In the genomic region with DNA sequence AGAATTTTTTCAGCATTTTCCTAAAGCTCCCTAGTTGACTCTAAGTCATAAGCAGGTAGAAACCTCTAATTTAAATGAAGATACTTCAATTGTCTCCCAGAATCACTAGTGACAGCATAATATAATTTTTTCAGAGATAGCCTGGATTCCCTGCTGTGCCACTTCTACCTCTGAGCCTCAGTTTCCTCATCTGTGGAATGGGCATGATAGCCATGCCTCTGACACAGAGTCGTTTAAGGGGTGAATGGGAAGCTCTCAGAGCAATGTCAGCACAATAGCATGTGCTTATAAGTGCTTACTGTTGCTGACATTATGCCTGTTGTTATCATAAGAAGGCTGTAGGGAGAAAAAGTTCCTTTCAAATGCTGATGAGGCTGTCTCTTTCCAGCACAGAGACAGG, we compare ENCODE assay signal across 29 cellular contexts. TPM values are rescaled to one million over a fixed set of nuclear protein-coding genes. Genes with fewer than 3 reads are reported as not detected.
A peak's percentile ranks its signal among the peaks of the same experiment; 100 is the strongest.
DNase-seq lines count a peak whose midpoint lies in the region; ATAC-seq, FAIRE-seq and TF ChIP-seq lines count a peak whose summit lies in the region.
"Had no signal": no experiment of that assay in that cellular context is flagged by ENCODE, and none has a peak within 500 bp of the region (broad histone marks: within the 10 kb centered on the region; RNA-seq: fewer than 3 reads in every experiment).

No MANE protein-coding gene starts in this region.

- no peak overlapping the region for H2BK15ac ChIP-seq in H1 (ENCODE audit: low read length)

- intact Hi-C loops in transverse colon (cut with DNase I; ENCODE audit: low total_unique reads), result no loop called here

- no peak overlapping the region for H3K27ac Mint-ChIP-seq in WTC11
- H3K27ac Mint-ChIP-seq: CD4-positive, alpha-beta memory T cell; CD4-positive, CD25-positive, alpha-beta regulatory T cell had no signal

- H3K27me3 Mint-ChIP-seq in WTC11 (ENCODE audit: low read depth), result no peaks in the 10 kb centered on the region
- H3K27me3 Mint-ChIP-seq: CD4-positive, alpha-beta memory T cell; CD4-positive, CD25-positive, alpha-beta regulatory T cell; CD8-positive, alpha-beta memory T cell had no signal

- H3K79me1 ChIP-seq in H1 (ENCODE audit: low read depth, low read length), result no peaks in the 10 kb centered on the region

- DNase-seq in HAP-1 (ENCODE audit: low spot score in 2 of 2), result peak; percentile 44 to 77
- no peak for DNase-seq in WTC11 (ENCODE audit: low spot score)
- DNase-seq in H1 (ENCODE audit: low read depth in 1 of 2, low spot score in 2 of 2), result no peak
- DNase-seq in transverse colon, result no peak
- no peak for DNase-seq in nucleus accumbens (lab: John Stamatoyannopoulos, UW)
- DNase-seq: 8988T; ACHN; BE2C; C1 segment of cervical spinal cord; CD4-positive, alpha-beta memory T cell; CD4-positive, CD25-positive, alpha-beta regulatory T cell; CD8-positive, alpha-beta memory T cell; COR-L47; DMS 273 treated with DMSO at 0.1 percent for 48 hours; DMS153; DMS53; DMS79; DND-41; EL; GDM1 had no signal

- TF ChIP-seq CTCF in WTC11 (IDR thresholded peaks at IDR 0.05) (no peak), H1 (IDR thresholded peaks at IDR 0.05; ENCODE audit: control extremely low read depth in 1 of 3, insufficient read depth in 1 of 3, low read depth in 1 of 3, low read length in 3 of 3) (no peak), liver (IDR thresholded peaks at IDR 0.05; ENCODE audit: low read depth, low read length, missing input control) (no peak), transverse colon (IDR thresholded peaks at IDR 0.05) (no peak)

- H2BK120ac ChIP-seq in H1 (replicated peaks; ENCODE audit: low read depth, low read length), result no peak overlapping the region

- H3K4me2 ChIP-seq in H1 (ENCODE audit: insufficient read depth in 1 of 2, low read depth in 2 of 2, low read length in 2 of 2), result no peak overlapping the region
- H3K4me2 ChIP-seq: BLaER1 had no signal

- no peak overlapping the region for H3K4ac ChIP-seq in H1 (replicated peaks; ENCODE audit: insufficient read length, low read depth, low read length)

- POLR2A ChIA-PET in WTC11 (lab: Charles Lee) (no interaction called here), H1 (lab: Charles Lee; ENCODE audit: partially characterized antibody) (interaction anchor here (1.0 kb wide), 1 partner anchor 11 kb away, joined by 3 read pairs; no protein-coding TSS in a partner anchor)

- H3K79me2 ChIP-seq in H1 (ENCODE audit: control insufficient read depth in 1 of 2, insufficient read depth in 2 of 2, low read length in 2 of 2), result no peaks in the 10 kb centered on the region

- H3K9me3 ChIP-seq in HAP-1 (no peaks in the 10 kb centered on the region), H1 (ENCODE audit: insufficient read depth in 2 of 2, low read depth in 1 of 2, low read length in 1 of 2) (no peaks in the 10 kb centered on the region), liver (ENCODE audit: control insufficient read depth in 4 of 4, low read length in 3 of 4) (no peaks in the 10 kb centered on the region), transverse colon (no peaks in the 10 kb centered on the region)
- H3K9me3 ChIP-seq: BE2C, BLaER1 had no signal

- CTCF ChIA-PET in WTC11 (lab: Charles Lee) (interaction anchor here (1.3 to 1.9 kb wide), 2 partner anchors 13 to 129 kb away, joined by 3 to 6 read pairs; no protein-coding TSS in a partner anchor), H1 (lab: Charles Lee; ENCODE audit: partially characterized antibody) (interaction anchor here (0.6 to 1.8 kb wide), 4 partner anchors 13 to 40 kb away, joined by 3 to 5 read pairs (median 4); no protein-coding TSS in a partner anchor)

- peaks cover 0 to 3% of the 10 kb centered on the region in 2 experiments for H4K20me1 ChIP-seq in H1 (replicated peaks in 1 of 2; ENCODE audit: control insufficient read depth in 1 of 2, insufficient read depth in 2 of 2, low read length in 2 of 2)
- H4K20me1 ChIP-seq: BLaER1 had no signal

- H3K27ac ChIP-seq in H1 (ENCODE audit: low read depth, low read length), result no peak overlapping the region
- peak overlapping the region; percentile 16 to 78 for H3K27ac ChIP-seq in liver (ENCODE audit: low read depth in 1 of 2, low read length in 2 of 2)
- no peak overlapping the region for H3K27ac ChIP-seq in transverse colon
- H3K27ac ChIP-seq: BLaER1 had no signal

- no peaks in the 10 kb centered on the region for H3K9me3 Mint-ChIP-seq in WTC11
- H3K9me3 Mint-ChIP-seq: CD14-positive monocyte; CD4-positive, alpha-beta memory T cell; CD8-positive, alpha-beta memory T cell had no signal

- no peak overlapping the region for H4K8ac ChIP-seq in H1 (ENCODE audit: extremely low read depth, insufficient read depth, low read length)

- no peak overlapping the region for H2AFZ ChIP-seq in H1 (ENCODE audit: low read length)

- H3K56ac ChIP-seq in H1 (replicated peaks; ENCODE audit: insufficient read length, low read depth, low read length), result no peak overlapping the region

- peaks cover 11% of the 10 kb centered on the region for H3K4me1 Mint-ChIP-seq in WTC11
- H3K4me1 Mint-ChIP-seq: CD4-positive, alpha-beta memory T cell; CD4-positive, CD25-positive, alpha-beta regulatory T cell; CD8-positive, alpha-beta memory T cell had no signal

- no peak overlapping the region for H4K5ac ChIP-seq in H1 (ENCODE audit: insufficient read length, low read depth, low read length)

- TF ChIP-seq RAD21 in H1 (IDR thresholded peaks at IDR 0.05 in 1 of 2, conservative IDR thresholded peaks at IDR 0.05 in 1 of 2; ENCODE audit: low read depth in 2 of 2, low read length in 2 of 2) (no peak), liver (IDR thresholded peaks at IDR 0.05) (no peak)

- TF ChIP-seq POLR2A in H1 (IDR thresholded peaks at IDR 0.05; ENCODE audit: control extremely low read depth in 1 of 2, low read depth in 2 of 2, low read length in 2 of 2) (no peak), transverse colon (IDR thresholded peaks at IDR 0.05) (no peak)

- FAIRE-seq in H1 (lab: Jason Lieb, UNC), result no peak
- FAIRE-seq: A204.1, GM12878, GM12892, GM18507, GM19239 had no signal

- no peak overlapping the region for H3K23ac ChIP-seq in H1 (ENCODE audit: insufficient read length)

- no peak overlapping the region for H2BK5ac ChIP-seq in H1 (ENCODE audit: low read depth, low read length)

- no peak overlapping the region for H3K9ac ChIP-seq in H1 (replicated peaks in 1 of 4; ENCODE audit: extremely low read depth in 1 of 4, low read depth in 3 of 4, low read length in 3 of 4)
- no peak overlapping the region for H3K9ac ChIP-seq in liver (ENCODE audit: low read depth in 1 of 2, low read length in 2 of 2)
- H3K9ac ChIP-seq: BLaER1 had no signal

- no peak overlapping the region for H2BK12ac ChIP-seq in H1 (ENCODE audit: low read depth, low read length)

- H3K4me3 Mint-ChIP-seq in WTC11, result no peak overlapping the region
- H3K4me3 Mint-ChIP-seq: CD14-positive monocyte; CD4-positive, alpha-beta memory T cell; CD4-positive, CD25-positive, alpha-beta regulatory T cell; CD8-positive, alpha-beta memory T cell had no signal

- in situ Hi-C loops in HAP-1 (cut with MboI; ENCODE audit: low sequenced_read_pairs), result no loop called here
- in situ Hi-C loops in transverse colon (cut with MboI; ENCODE audit: low pct_ligation_motif_present in 1 of 4, low pct_unique_long_range_greater_than_20kb in 1 of 4, low sequenced_read_pairs in 3 of 4), result no loop called here

- TF ChIP-seq EP300 in H1 (IDR thresholded peaks at IDR 0.05; ENCODE audit: borderline replicate concordance in 1 of 2, low read depth in 2 of 2, low read length in 2 of 2), result no peak
- TF ChIP-seq EP300 in transverse colon (IDR thresholded peaks at IDR 0.05; ENCODE audit: low read depth), result no peak

- no peak overlapping the region for H2BK20ac ChIP-seq in H1 (ENCODE audit: low read length)

- WGBS in H1 (ENCODE audit: extremely low coverage in 1 of 2, insufficient coverage in 1 of 2, insufficient read length in 1 of 2, insufficient replicate concordance in 2 of 2, low coverage in 1 of 2, low lambda C conversion rate in 2 of 2, missing lambda C conversion rate in 1 of 2), 2 experiments, result 75% methylated on average over 1 of the region's 1 CpG; no CpG with 5 or more reads in 1 of the 2 experiments
- 82% methylated on average over 1 of the region's 1 CpG for WGBS in liver
- 81% methylated on average over 1 of the region's 1 CpG; no CpG with 5 or more reads in 1 of the 2 donors for WGBS in transverse colon (ENCODE audit: low coverage in 1 of 2), 2 donors

- H3K36me3 ChIP-seq in HAP-1 (replicated peaks) (no peaks in the 10 kb centered on the region), H1 (ENCODE audit: control insufficient read depth in 2 of 4, insufficient read depth in 4 of 4, low read length in 3 of 4) (no peaks in the 10 kb centered on the region), liver (ENCODE audit: control insufficient read depth in 4 of 4, insufficient read depth in 3 of 4, low read depth in 1 of 4, low read length in 3 of 4) (peaks cover 0 to 11% (median 2%) of the 10 kb centered on the region in 4 donors), transverse colon (no peaks in the 10 kb centered on the region)
- H3K36me3 ChIP-seq: BE2C had no signal

- H3K14ac ChIP-seq in H1 (ENCODE audit: insufficient read length), result no peak overlapping the region

- no peaks in the 10 kb centered on the region for H3K23me2 ChIP-seq in H1 (ENCODE audit: low read depth, low read length)

- ATAC-seq in WTC11, result no peak
- no peak for ATAC-seq in GM18907 (IDR thresholded peaks at IDR 0.05; ENCODE audit: unreplicated experiment)
- ATAC-seq: GM12878 had no signal

- no peak overlapping the region for H3K18ac ChIP-seq in H1 (ENCODE audit: extremely low read depth, low read length)

- H4K91ac ChIP-seq in H1 (replicated peaks; ENCODE audit: insufficient read length, low read length), result no peak overlapping the region

- H3K36me3 Mint-ChIP-seq in WTC11, result no peaks in the 10 kb centered on the region

- H2AK5ac ChIP-seq in H1 (ENCODE audit: low read depth, low read length), result no peak overlapping the region

- no peaks in the 10 kb centered on the region for H3K27me3 ChIP-seq in HAP-1 (ENCODE audit: low read depth)
- H3K27me3 ChIP-seq in H1 (replicated peaks in 1 of 4; ENCODE audit: control insufficient read depth in 3 of 4, extremely low read depth in 1 of 4, insufficient read depth in 3 of 4, low read length in 3 of 4), result no peaks in the 10 kb centered on the region
- H3K27me3 ChIP-seq in liver (ENCODE audit: control insufficient read depth in 4 of 4, insufficient read depth in 4 of 4, low read length in 3 of 4), result no peaks in the 10 kb centered on the region
- H3K27me3 ChIP-seq in transverse colon, result no peaks in the 10 kb centered on the region
- H3K27me3 ChIP-seq: BE2C, BLaER1 had no signal

- no peaks in the 10 kb centered on the region; the same call in 1 of the 2 replicates for H3K4me1 ChIP-seq in HAP-1
- no peaks in the 10 kb centered on the region; a peak in 1 of 7 replicates for H3K4me1 ChIP-seq in H1 (replicated peaks in 1 of 4; ENCODE audit: control insufficient read depth in 3 of 4, insufficient read depth in 4 of 4, low read length in 3 of 4)
- peaks cover 8 to 29% (median 19%) of the 10 kb centered on the region in 4 donors for H3K4me1 ChIP-seq in liver (ENCODE audit: control insufficient read depth in 4 of 4, insufficient read depth in 4 of 4, low read length in 3 of 4)
- H3K4me1 ChIP-seq in transverse colon, result no peaks in the 10 kb centered on the region
- H3K4me1 ChIP-seq: BE2C had no signal

- H3K4me3 ChIP-seq in HAP-1, result no peak overlapping the region
- no peak overlapping the region for H3K4me3 ChIP-seq in H1 (ENCODE audit: extremely low read depth in 1 of 4, insufficient read depth in 2 of 4, low read depth in 3 of 4, low read length in 4 of 4)
- H3K4me3 ChIP-seq in liver (ENCODE audit: low read depth in 1 of 3, low read length in 3 of 3), result no peak overlapping the region
- H3K4me3 ChIP-seq in transverse colon, result no peak overlapping the region
- H3K4me3 ChIP-seq: BLaER1, GM12878 had no signal

RNA-seq across cellular contexts. Expression of gene SFXN5, which starts 48.0 kb away (rescaled TPM):
- 23.1 to 25.9 TPM (median 23.6 TPM) in 3 replicates for total RNA-seq in WTC11 (2021)
- 29.3 and 29.4 TPM in 2 replicates for total RNA-seq in H1 (2021; fragmentation: NEBNext Ultra II Directional; extraction: Animal tissue kit (Norgen Biotek cat#: 25700))
- polyA plus RNA-seq in H1 (2011; rRNA removed), result 33.1 and 45.9 TPM in 2 replicates
- polyA plus RNA-seq in H1 (2011; cell fraction: cytosol; rRNA removed), result 27.8 TPM
- polyA plus RNA-seq in H1 (2011; cell fraction: nucleus; rRNA removed), result 87.1 TPM
- 20.0 to 23.2 TPM (median 21.2 TPM) in 4 replicates for polyA plus RNA-seq in H1 (2012, experiment 1 of 2)
- polyA plus RNA-seq in H1 (2012, experiment 2 of 2), result 19.3 TPM
- 18.7 TPM for polyA plus RNA-seq in H1 (2013, experiment 1 of 2)
- 20.6 TPM for polyA plus RNA-seq in H1 (2013, experiment 2 of 2)
- 53.5 and 60.7 TPM in 2 replicates for polyA minus RNA-seq in H1 (2011; rRNA and poly(A)+ RNA removed)
- polyA minus RNA-seq in H1 (2011; cell fraction: cytosol; rRNA and poly(A)+ RNA removed), result 20.0 TPM
- 39.1 TPM for polyA minus RNA-seq in H1 (2011; cell fraction: nucleus; rRNA and poly(A)+ RNA removed)
- 10 to 100 TPM; 23.3 to 58.2 TPM for total RNA-seq in liver
- 10 to 100 TPM; 23.9 to 35.1 TPM for polyA plus RNA-seq in liver
- 10 to 100 TPM; 12.3 to 98.4 (median 42.7) TPM for total RNA-seq in transverse colon

Comparison
In these comparisons a context has a peak if more than half of its experiments do, and no peak if none do; other contexts are left out.
1. DNase-seq: peak in HAP-1 (2 of 2); none in WTC11 (single experiment), H1 (0 of 2), transverse colon (single experiment) and nucleus accumbens (0 of 56).
2. H3K27ac ChIP-seq: peak in liver (2 of 2); none in H1 (single experiment) and transverse colon (0 of 4).